In the genomic region with DNA sequence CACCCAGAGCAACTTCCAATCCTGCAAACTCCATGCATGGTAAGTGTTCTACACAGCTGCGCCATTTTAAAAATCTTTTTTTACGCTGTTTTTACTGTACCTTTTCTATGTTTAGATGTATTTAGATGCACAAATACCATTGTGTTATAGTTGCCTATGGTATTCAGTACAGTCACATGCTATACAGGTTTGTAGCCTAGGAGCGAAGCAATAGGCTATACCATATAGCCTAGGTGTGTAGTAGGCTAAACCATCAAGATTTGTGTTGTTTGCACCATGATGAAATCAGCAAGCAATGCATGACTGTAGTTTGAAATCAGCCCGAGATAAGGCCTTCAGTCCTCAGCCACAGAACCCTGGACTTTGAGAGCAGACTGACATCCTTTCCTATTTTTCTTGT, we compare ENCODE assay signal across 22 cellular contexts.
"Had no signal": no experiment of that assay in that cellular context is flagged by ENCODE, and none has a peak within 500 bp of the region (broad histone marks: within the 10 kb centered on the region; RNA-seq: fewer than 3 reads in every experiment).

No MANE protein-coding gene starts in this region.

- H3K27ac ChIP-seq: colonic mucosa, epithelial cell of prostate, esophagus muscularis mucosa, lower lobe of right lung, ovary, skin epidermis, spleen, testis, tibial artery, upper lobe of left lung had no signal

- H3K9me3 ChIP-seq: colonic mucosa, esophagus muscularis mucosa, lower lobe of right lung, ovary, spleen, testis, tibial artery, upper lobe of left lung had no signal

- H3K4me1 ChIP-seq: colonic mucosa, lower lobe of right lung, spleen, testis, tibial artery had no signal

- H3K4me1 Mint-ChIP-seq: stimulated activated memory B cell treated with anti-CD40 and anti-IgM and Interleukin-4, amounts not matched to agents 10 μg/mL and 1 μg/mL and 100 μg/mL, for 72 hours had no signal

- H3K27me3 Mint-ChIP-seq: progenitor cell of endocrine pancreas; stimulated activated memory B cell treated with anti-CD40 and anti-IgM and Interleukin-4, amounts not matched to agents 10 μg/mL and 1 μg/mL and 100 μg/mL, for 72 hours had no signal

- H3K9me3 Mint-ChIP-seq: dendritic cell treated with granulocyte-macrophage colony-stimulating factor and Interleukin-4, amounts not matched to agents 40 ng/mL and 50 ng/mL, for 4 days; endodermal cell; naive thymus-derived CD8-positive, alpha-beta T cell; stimulated activated memory B cell treated with anti-CD40 and anti-IgM and Interleukin-4, amounts not matched to agents 10 μg/mL and 1 μg/mL and 100 μg/mL, for 72 hours had no signal

- ATAC-seq: left ventricle myocardium superior; lower lobe of right lung; naive thymus-derived CD8-positive, alpha-beta T cell; stimulated activated memory B cell treated with anti-CD40 and anti-IgM and Interleukin-4, amounts not matched to agents 10 μg/mL and 1 μg/mL and 100 μg/mL, for 72 hours; stimulated activated naive CD8-positive, alpha-beta T cell treated with anti-CD3 and anti-CD28 coated beads, Interleukin-15, Interleukin-2, amounts not matched to agents 100 U/mL and 50 U/mL, for 24 hours had no signal

- DNase-seq: colonic mucosa; effector CD8-positive, alpha-beta T cell; endodermal cell; head of caudate nucleus; left ventricle myocardium superior; lower lobe of right lung; occipital lobe; ovary; spleen; stimulated activated CD4-positive, alpha-beta T cell treated with anti-CD3 and anti-CD28 coated beads, Interleukin-4, amount 100 ng/mL, for 4 hours; stimulated activated naive CD8-positive, alpha-beta T cell treated with anti-CD3 and anti-CD28 coated beads, Interleukin-15, Interleukin-2, amounts not matched to agents 100 U/mL and 50 U/mL, for 24 hours; substantia nigra; testis; tibial artery; upper lobe of left lung had no signal

- H3K36me3 ChIP-seq: colonic mucosa, lower lobe of right lung, ovary, upper lobe of left lung had no signal

- H3K27ac Mint-ChIP-seq: dendritic cell treated with granulocyte-macrophage colony-stimulating factor and Interleukin-4, amounts not matched to agents 40 ng/mL and 50 ng/mL, for 4 days; endodermal cell; progenitor cell of endocrine pancreas; stimulated activated memory B cell treated with anti-CD40 and anti-IgM and Interleukin-4, amounts not matched to agents 10 μg/mL and 1 μg/mL and 100 μg/mL, for 72 hours had no signal

- H3K27me3 ChIP-seq: colonic mucosa, esophagus muscularis mucosa, ovary, spleen, testis, tibial artery, upper lobe of left lung had no signal

- H3K4me3 ChIP-seq: colonic mucosa, esophagus muscularis mucosa, lower lobe of right lung, ovary, skin epidermis, spleen, testis, tibial artery, upper lobe of left lung had no signal

- H3K4me3 Mint-ChIP-seq: dendritic cell treated with granulocyte-macrophage colony-stimulating factor and Interleukin-4, amounts not matched to agents 40 ng/mL and 50 ng/mL, for 4 days; endodermal cell; naive thymus-derived CD8-positive, alpha-beta T cell; stimulated activated memory B cell treated with anti-CD40 and anti-IgM and Interleukin-4, amounts not matched to agents 10 μg/mL and 1 μg/mL and 100 μg/mL, for 72 hours had no signal
